Comparison of ENCODE assay signal across 23 cellular contexts in genomic region chr2:71535526-71535925, GRCh38.
"Had no signal": no experiment of that assay in that cellular context is flagged by ENCODE, and none has a peak within 500 bp of the region (broad histone marks: within the 10 kb centered on the region; RNA-seq: fewer than 3 reads in every experiment).

No MANE protein-coding gene starts in this region.

- H3K27me3 ChIP-seq: colonic mucosa, esophagus muscularis mucosa, gastrocnemius medialis, heart right ventricle, ovary, right atrium auricular region, thyroid gland, vagina had no signal

- H3K4me3 ChIP-seq: colonic mucosa, esophagus muscularis mucosa, gastrocnemius medialis, heart right ventricle, left ventricle myocardium inferior, lower lobe of right lung, ovary, right atrium auricular region, smooth muscle cell, suprapubic skin, thyroid gland, vagina had no signal

- H3K36me3 ChIP-seq: colonic mucosa, lower lobe of right lung, ovary, suprapubic skin, thyroid gland, vagina had no signal

- H3K27ac ChIP-seq: colonic mucosa, esophagus muscularis mucosa, gastrocnemius medialis, heart right ventricle, left ventricle myocardium inferior, lower lobe of right lung, ovary, right atrium auricular region, suprapubic skin, thyroid gland, vagina had no signal

- H3K9me3 Mint-ChIP-seq: naive thymus-derived CD4-positive, alpha-beta T cell; nephron progenitor cell; type B pancreatic cell had no signal

- H3K36me3 Mint-ChIP-seq: naive thymus-derived CD4-positive, alpha-beta T cell; type B pancreatic cell had no signal

- H3K9me3 ChIP-seq: colonic mucosa, esophagus muscularis mucosa, gastrocnemius medialis, heart right ventricle, lower lobe of right lung, ovary, right atrium auricular region, suprapubic skin, thyroid gland, vagina had no signal

- DNase-seq: cerebellar nuclear complex; colonic mucosa; dermis blood vessel endothelial cell; effector CD4-positive, alpha-beta T cell; heart right ventricle; kidney; left cardiac atrium; left ventricle myocardium inferior; lower lobe of right lung; mesenchymal stem cell; naive thymus-derived CD4-positive, alpha-beta T cell; nephron progenitor cell; ovary; stimulated activated CD4-positive, alpha-beta T cell treated with anti-CD3 and anti-CD28 coated beads, Interleukin-2, amount 100 ng/mL, for 48 hours; stimulated activated naive CD8-positive, alpha-beta T cell treated with anti-CD3 and anti-CD28 coated beads, Interleukin-15, Interleukin-2, amounts not matched to agents 100 U/mL and 50 U/mL, for 24 hours; thyroid gland had no signal

- ATAC-seq: gastrocnemius medialis; left cardiac atrium; lower lobe of right lung; naive thymus-derived CD4-positive, alpha-beta T cell; stimulated activated naive CD8-positive, alpha-beta T cell treated with anti-CD3 and anti-CD28 coated beads, Interleukin-15, Interleukin-2, amounts not matched to agents 100 U/mL and 50 U/mL, for 24 hours had no signal

- H3K27ac Mint-ChIP-seq: type B pancreatic cell had no signal

- H3K4me1 ChIP-seq: colonic mucosa, esophagus muscularis mucosa, gastrocnemius medialis, lower lobe of right lung, right atrium auricular region, thyroid gland, vagina had no signal

- H3K4me2 ChIP-seq: smooth muscle cell had no signal

- H3K4me3 Mint-ChIP-seq: naive thymus-derived CD4-positive, alpha-beta T cell; nephron progenitor cell; type B pancreatic cell had no signal

- FAIRE-seq: kidney had no signal
